18 cellular contexts compared by ENCODE assay signal in genomic region chr4:33626242-33626641, GRCh38.
DNase-seq lines count a peak whose midpoint lies in the region; FAIRE-seq and TF ChIP-seq lines count a peak whose summit lies in the region.
"Had no signal": no experiment of that assay in that cellular context is flagged by ENCODE, and none has a peak within 500 bp of the region (broad histone marks: within the 10 kb centered on the region; RNA-seq: fewer than 3 reads in every experiment).

No MANE protein-coding gene starts in this region.

- in situ Hi-C loops in G401 (cut with HindIII; ENCODE audit: low sequenced_read_pairs), result no loop called here
- in situ Hi-C loops in brain microvascular endothelial cell (cut with HindIII; ENCODE audit: low pct_ligation_motif_present, low sequenced_read_pairs), result no loop called here

- TF ChIP-seq CTCF in neural cell (IDR thresholded peaks at IDR 0.05; ENCODE audit: poor library complexity, severe bottlenecking), result no peak
- no peak for TF ChIP-seq CTCF in brain microvascular endothelial cell (IDR thresholded peaks at IDR 0.05; ENCODE audit: low read depth, low read length, missing control alignments)

- no peaks in the 10 kb centered on the region for H3K9me2 ChIP-seq in neural cell (ENCODE audit: insufficient read depth, low read length)

- peak; percentile 3 for DNase-seq in G401 (ENCODE audit: low spot score)
- peak; percentile 0 for DNase-seq in NCI-H69 (lab: John Stamatoyannopoulos, UW)
- peak; percentile 28 for DNase-seq in globus pallidus (ENCODE audit: low spot score)
- DNase-seq in AG08395 (ENCODE audit: low spot score), result no peak
- no peak for DNase-seq in small intestine
- DNase-seq in NCI-H187 (lab: John Stamatoyannopoulos, UW), result no peak
- no peak for DNase-seq in brain microvascular endothelial cell
- DNase-seq: CD4-positive, alpha-beta memory T cell; DMS153; DMS79; GF-D8; GOT3; H7; HFFc6; IMR-90 had no signal

- no peak overlapping the region for H3K27ac ChIP-seq in neural cell (ENCODE audit: low read length)
- no peak overlapping the region for H3K27ac ChIP-seq in small intestine (ENCODE audit: low read depth in 1 of 2, low read length in 1 of 2)
- H3K27ac ChIP-seq in brain microvascular endothelial cell, result no peak overlapping the region
- H3K27ac ChIP-seq: C4-2B had no signal

- H3K9me3 ChIP-seq in neural cell (ENCODE audit: low read length), result no peaks in the 10 kb centered on the region
- H3K9me3 ChIP-seq in small intestine (ENCODE audit: control insufficient read depth, low read depth), result no peaks in the 10 kb centered on the region

- no peak overlapping the region for H2AFZ ChIP-seq in neural cell (ENCODE audit: low read depth, low read length)

- no peaks in the 10 kb centered on the region for H3F3A ChIP-seq in neural cell (ENCODE audit: insufficient read depth, low read length, poor library complexity, severe bottlenecking)

- 32 to 48% (median 37%) methylated on average over 5 of the region's 5 CpGs for WGBS in small intestine, 3 donors

- no peak for TF ChIP-seq EP300 in neural cell (conservative IDR thresholded peaks at IDR 0.05; ENCODE audit: poor library complexity, severe bottlenecking)

- H3K36me3 ChIP-seq in neural cell (ENCODE audit: insufficient read depth, low read length) (no peaks in the 10 kb centered on the region), small intestine (ENCODE audit: control insufficient read depth in 2 of 2, insufficient read depth in 2 of 2, low read length in 2 of 2) (no peaks in the 10 kb centered on the region), brain microvascular endothelial cell (replicated peaks) (no peaks in the 10 kb centered on the region)

- H3K79me2 ChIP-seq in neural cell (replicated peaks; ENCODE audit: insufficient read depth, low read length), result no peaks in the 10 kb centered on the region

- no peaks in the 10 kb centered on the region for H4K20me1 ChIP-seq in neural cell (ENCODE audit: insufficient read depth)

- no peaks in the 10 kb centered on the region for H3K27me3 ChIP-seq in neural cell (ENCODE audit: insufficient read depth, low read depth, low read length)
- no peaks in the 10 kb centered on the region for H3K27me3 ChIP-seq in small intestine (ENCODE audit: control insufficient read depth in 2 of 2, insufficient read depth in 2 of 2, low read length in 2 of 2)
- H3K27me3 ChIP-seq in brain microvascular endothelial cell (replicated peaks), result no peaks in the 10 kb centered on the region

- no peak overlapping the region for H3K4me2 ChIP-seq in neural cell (ENCODE audit: low read length)

- no peak overlapping the region for H3K4me3 ChIP-seq in neural cell (ENCODE audit: low read length)
- no peak overlapping the region for H3K4me3 ChIP-seq in small intestine (ENCODE audit: low read depth in 1 of 2, low read length in 2 of 2)
- H3K4me3 ChIP-seq in brain microvascular endothelial cell (ENCODE audit: low read depth, low read length), result no peak overlapping the region

- TF ChIP-seq RAD21 in neural cell (conservative IDR thresholded peaks at IDR 0.05), result no peak

- no peaks in the 10 kb centered on the region for H3K4me1 ChIP-seq in small intestine (ENCODE audit: control insufficient read depth in 2 of 2, insufficient read depth in 1 of 2, low read depth in 1 of 2, low read length in 1 of 2)

- FAIRE-seq in small intestine (lab: Jason Lieb, UNC), result no peak
- FAIRE-seq: HTR-8/SVneo had no signal

- no peak overlapping the region for H3K9ac ChIP-seq in neural cell (ENCODE audit: low read length)

TF ChIP-seq in neural cell, 6 proteins besides CTCF, POLR2A, EP300 and RAD21:
- TF ChIP-seq MXI1 (conservative IDR thresholded peaks at IDR 0.05; ENCODE audit: poor library complexity, severe bottlenecking), result no peak
- no peak for TF ChIP-seq TAF1 (IDR thresholded peaks at IDR 0.05; ENCODE audit: low read depth)
- no peak for TF ChIP-seq SMC3 (conservative IDR thresholded peaks at IDR 0.05; ENCODE audit: poor library complexity)
- peak; percentile 27 for TF ChIP-seq POLR2AphosphoS5 (IDR thresholded peaks at IDR 0.05)
- no peak for TF ChIP-seq REST (IDR thresholded peaks at IDR 0.05; ENCODE audit: borderline replicate concordance)

Comparison
In these comparisons a context has a peak if more than half of its experiments do, and no peak if none do; other contexts are left out.
1. DNase-seq: peak in G401 (single experiment), NCI-H69 (single experiment) and globus pallidus (single experiment); none in AG08395 (single experiment), small intestine (single experiment), NCI-H187 (0 of 2) and brain microvascular endothelial cell (single experiment).